ENCODE assay signal across 24 cellular contexts in the genomic region with DNA sequence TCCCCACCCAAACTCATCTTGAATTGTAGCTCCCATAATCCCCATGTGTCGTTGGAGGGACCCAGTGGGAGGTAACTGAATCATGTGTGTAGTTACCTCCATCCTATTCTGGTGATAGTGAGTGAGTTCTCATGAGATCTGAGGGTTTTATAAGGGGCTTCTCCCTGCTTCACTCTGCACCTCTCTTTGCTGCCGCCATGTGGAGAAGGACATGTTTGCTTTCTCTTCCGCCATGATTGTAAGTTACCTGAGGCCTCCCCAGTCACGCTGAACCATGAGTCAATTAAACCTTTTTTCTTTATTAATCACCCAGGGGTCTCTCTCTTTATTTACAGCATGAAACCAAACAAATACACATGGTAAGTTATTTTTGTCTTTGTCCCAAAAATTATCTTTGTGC.
A peak's percentile ranks its signal among the peaks of the same experiment; 100 is the strongest.
DNase-seq lines count a peak whose midpoint lies in the region; ATAC-seq and TF ChIP-seq lines count a peak whose summit lies in the region.
"Had no signal": no experiment of that assay in that cellular context is flagged by ENCODE, and none has a peak within 500 bp of the region (broad histone marks: within the 10 kb centered on the region; RNA-seq: fewer than 3 reads in every experiment).

No MANE protein-coding gene starts in this region.

- H3K4me3 ChIP-seq in GM23338 (no peak overlapping the region), neural progenitor cell (no peak overlapping the region)
- H3K4me3 ChIP-seq: A549, K562, Peyer's patch, SK-N-MC had no signal

- H3K9me3 Mint-ChIP-seq in GM23338: peaks cover 14% of the 10 kb centered on the region
- H3K9me3 Mint-ChIP-seq in WTC11: peaks cover 25% of the 10 kb centered on the region
- H3K9me3 Mint-ChIP-seq in neural progenitor cell: peaks cover 12% of the 10 kb centered on the region
- H3K9me3 Mint-ChIP-seq in naive thymus-derived CD8-positive, alpha-beta T cell: peaks cover 0 to 26% (median 12%) of the 10 kb centered on the region in 9 donors

- no peaks in the 10 kb centered on the region for H3K9me3 ChIP-seq in neural progenitor cell (ENCODE audit: low read depth)
- H3K9me3 ChIP-seq: A549, Caco-2, Peyer's patch had no signal

- POLR2A ChIA-PET in WTC11 (lab: Charles Lee): no interaction called here
- POLR2A ChIA-PET in naive thymus-derived CD8-positive, alpha-beta T cell (lab: Charles Lee): no interaction called here

- H3K79me2 ChIP-seq in GM23338 (replicated peaks; ENCODE audit: insufficient read depth): no peaks in the 10 kb centered on the region
- no peaks in the 10 kb centered on the region for H3K79me2 ChIP-seq in neural progenitor cell (ENCODE audit: low read depth)

- ATAC-seq in GM23338: no peak
- peak; percentile 47; the same call in 1 of the 2 replicates for ATAC-seq in WTC11
- no peak for ATAC-seq in naive thymus-derived CD8-positive, alpha-beta T cell
- no peak for ATAC-seq in GM21528 (IDR thresholded peaks at IDR 0.05; ENCODE audit: low FRiP score, unreplicated experiment)
- ATAC-seq: A549; CD8-positive, alpha-beta T cell; K562 had no signal

- no peaks in the 10 kb centered on the region for H3K4me1 ChIP-seq in GM23338 (ENCODE audit: insufficient read depth)
- no peaks in the 10 kb centered on the region for H3K4me1 ChIP-seq in neural progenitor cell
- H3K4me1 ChIP-seq: A549, Caco-2, Peyer's patch had no signal

- H2AFZ ChIP-seq in GM23338 (no peak overlapping the region; the same call in 1 of the 2 replicates), neural progenitor cell (replicated peaks) (no peak overlapping the region)

- no peak overlapping the region for H3K4me3 Mint-ChIP-seq in GM23338
- no peak overlapping the region for H3K4me3 Mint-ChIP-seq in WTC11
- no peak overlapping the region for H3K4me3 Mint-ChIP-seq in neural progenitor cell
- H3K4me3 Mint-ChIP-seq in naive thymus-derived CD8-positive, alpha-beta T cell: no peak overlapping the region
- H3K4me3 Mint-ChIP-seq: CD8-positive, alpha-beta T cell; T-helper 1 cell treated with Interleukin-12 subunit alpha and Interleukin-12 subunit beta and Interleukin-4 antibody, amounts not matched to agents 30 μg/mL and 1 μg/mL, for 36 hours had no signal

- H3K36me3 ChIP-seq in GM23338 (ENCODE audit: insufficient read depth) (no peaks in the 10 kb centered on the region), neural progenitor cell (no peaks in the 10 kb centered on the region)
- H3K36me3 ChIP-seq: Peyer's patch had no signal

- H3K27ac Mint-ChIP-seq in GM23338 (no peak overlapping the region), WTC11 (no peak overlapping the region), neural progenitor cell (no peak overlapping the region)
- no peak overlapping the region for H3K27ac Mint-ChIP-seq in naive thymus-derived CD8-positive, alpha-beta T cell
- H3K27ac Mint-ChIP-seq: CD8-positive, alpha-beta T cell; T-helper 1 cell treated with Interleukin-12 subunit alpha and Interleukin-12 subunit beta and Interleukin-4 antibody, amounts not matched to agents 30 μg/mL and 1 μg/mL, for 36 hours had no signal

- H4K20me1 ChIP-seq in GM23338 (replicated peaks; ENCODE audit: insufficient read depth): no peaks in the 10 kb centered on the region
- no peaks in the 10 kb centered on the region for H4K20me1 ChIP-seq in neural progenitor cell (ENCODE audit: low read depth)

- DNase-seq in GM23338 (ENCODE audit: low spot score): peak; percentile 22
- DNase-seq in NCI-H69 (lab: John Stamatoyannopoulos, UW): peak; percentile 10
- no peak for DNase-seq in WTC11 (ENCODE audit: low spot score)
- no peak for DNase-seq in neural progenitor cell (ENCODE audit: low spot score)
- no peak for DNase-seq in naive thymus-derived CD8-positive, alpha-beta T cell
- no peak for DNase-seq in HT-29 (ENCODE audit: low spot score)
- DNase-seq: AML-193; C1 segment of cervical spinal cord; Caco-2; CD8-positive, alpha-beta T cell; DMS79 treated with DMSO at 0.1 percent for 48 hours; H7; MV-4-11; NCI-H2029; NCI-H446; NCI-H524 treated with DMSO at 0.1 percent for 48 hours; Peyer's patch; SHP77 treated with DMSO at 0.1 percent for 48 hours; SW 1271 had no signal

- CTCF ChIA-PET in WTC11 (lab: Charles Lee): no interaction called here

- H3F3A ChIP-seq in GM23338 (replicated peaks; ENCODE audit: low read depth): no peaks in the 10 kb centered on the region
- no peaks in the 10 kb centered on the region for H3F3A ChIP-seq in neural progenitor cell (ENCODE audit: low read depth)

- 0 out of 2 replicates have a peak, but pooled peaks cover 11% of the 10 kb centered on the region for H3K9me2 ChIP-seq in GM23338 (ENCODE audit: insufficient read depth)

- H3K9ac ChIP-seq in neural progenitor cell: no peak overlapping the region

- peaks cover 2% of the 10 kb centered on the region for H3K27me3 Mint-ChIP-seq in GM23338 (ENCODE audit: insufficient read depth, low read depth, poor library complexity)
- H3K27me3 Mint-ChIP-seq in WTC11 (ENCODE audit: low read depth): no peaks in the 10 kb centered on the region
- no peaks in the 10 kb centered on the region for H3K27me3 Mint-ChIP-seq in neural progenitor cell (ENCODE audit: insufficient read depth, low read depth)
- no peaks in the 10 kb centered on the region for H3K27me3 Mint-ChIP-seq in naive thymus-derived CD8-positive, alpha-beta T cell

- H3K4me1 Mint-ChIP-seq in GM23338: no peaks in the 10 kb centered on the region
- H3K4me1 Mint-ChIP-seq in WTC11: no peaks in the 10 kb centered on the region
- no peaks in the 10 kb centered on the region for H3K4me1 Mint-ChIP-seq in neural progenitor cell
- no peaks in the 10 kb centered on the region for H3K4me1 Mint-ChIP-seq in naive thymus-derived CD8-positive, alpha-beta T cell

- H3K36me3 Mint-ChIP-seq in GM23338 (ENCODE audit: low read depth) (peaks cover 7% of the 10 kb centered on the region; the same call in 2 of the 3 replicates), WTC11 (peaks cover 8% of the 10 kb centered on the region; the same call in 1 of the 2 replicates), neural progenitor cell (no peaks in the 10 kb centered on the region)
- H3K36me3 Mint-ChIP-seq in naive thymus-derived CD8-positive, alpha-beta T cell: peaks cover 0 to 6% (median 0%) of the 10 kb centered on the region in 3 donors
- H3K36me3 Mint-ChIP-seq: CD8-positive, alpha-beta T cell had no signal

- TF ChIP-seq CTCF in GM23338 (conservative IDR thresholded peaks at IDR 0.05; ENCODE audit: low read depth in 2 of 2) (peak; percentile 33 to 57; a peak in 3 of 4 replicates), WTC11 (IDR thresholded peaks at IDR 0.05) (0 out of 2 replicates have a peak, but pooled peaks have one; percentile 18), neural progenitor cell (IDR thresholded peaks at IDR 0.05) (peak; percentile 18)

- no peak overlapping the region for H3K4me2 ChIP-seq in GM23338
- H3K4me2 ChIP-seq in neural progenitor cell: no peak overlapping the region
- H3K4me2 ChIP-seq: A549 had no signal

- H3K27me3 ChIP-seq in GM23338 (ENCODE audit: insufficient read depth): no peaks in the 10 kb centered on the region
- no peaks in the 10 kb centered on the region for H3K27me3 ChIP-seq in neural progenitor cell
- H3K27me3 ChIP-seq: Peyer's patch had no signal

- no peak overlapping the region for H3K27ac ChIP-seq in GM23338 (ENCODE audit: low read depth)
- no peak overlapping the region for H3K27ac ChIP-seq in neural progenitor cell
- H3K27ac ChIP-seq: A549, Peyer's patch, SK-N-MC had no signal

TF ChIP-seq in WTC11, 78 proteins besides CTCF, POLR2A, EP300 and RAD21 (continues in another document):
- TF ChIP-seq, protein P1, sequence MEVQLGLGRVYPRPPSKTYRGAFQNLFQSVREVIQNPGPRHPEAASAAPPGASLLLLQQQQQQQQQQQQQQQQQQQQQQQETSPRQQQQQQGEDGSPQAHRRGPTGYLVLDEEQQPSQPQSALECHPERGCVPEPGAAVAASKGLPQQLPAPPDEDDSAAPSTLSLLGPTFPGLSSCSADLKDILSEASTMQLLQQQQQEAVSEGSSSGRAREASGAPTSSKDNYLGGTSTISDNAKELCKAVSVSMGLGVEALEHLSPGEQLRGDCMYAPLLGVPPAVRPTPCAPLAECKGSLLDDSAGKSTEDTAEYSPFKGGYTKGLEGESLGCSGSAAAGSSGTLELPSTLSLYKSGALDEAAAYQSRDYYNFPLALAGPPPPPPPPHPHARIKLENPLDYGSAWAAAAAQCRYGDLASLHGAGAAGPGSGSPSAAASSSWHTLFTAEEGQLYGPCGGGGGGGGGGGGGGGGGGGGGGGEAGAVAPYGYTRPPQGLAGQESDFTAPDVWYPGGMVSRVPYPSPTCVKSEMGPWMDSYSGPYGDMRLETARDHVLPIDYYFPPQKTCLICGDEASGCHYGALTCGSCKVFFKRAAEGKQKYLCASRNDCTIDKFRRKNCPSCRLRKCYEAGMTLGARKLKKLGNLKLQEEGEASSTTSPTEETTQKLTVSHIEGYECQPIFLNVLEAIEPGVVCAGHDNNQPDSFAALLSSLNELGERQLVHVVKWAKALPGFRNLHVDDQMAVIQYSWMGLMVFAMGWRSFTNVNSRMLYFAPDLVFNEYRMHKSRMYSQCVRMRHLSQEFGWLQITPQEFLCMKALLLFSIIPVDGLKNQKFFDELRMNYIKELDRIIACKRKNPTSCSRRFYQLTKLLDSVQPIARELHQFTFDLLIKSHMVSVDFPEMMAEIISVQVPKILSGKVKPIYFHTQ (CRISPR knock-in tag; IDR thresholded peaks at IDR 0.05): no peak
- TF ChIP-seq FOXJ3 (CRISPR knock-in tag; IDR thresholded peaks at IDR 0.05; ENCODE audit: borderline replicate concordance): no peak
- no peak for TF ChIP-seq RORB (CRISPR knock-in tag; IDR thresholded peaks at IDR 0.05)
- TF ChIP-seq, protein P2, sequence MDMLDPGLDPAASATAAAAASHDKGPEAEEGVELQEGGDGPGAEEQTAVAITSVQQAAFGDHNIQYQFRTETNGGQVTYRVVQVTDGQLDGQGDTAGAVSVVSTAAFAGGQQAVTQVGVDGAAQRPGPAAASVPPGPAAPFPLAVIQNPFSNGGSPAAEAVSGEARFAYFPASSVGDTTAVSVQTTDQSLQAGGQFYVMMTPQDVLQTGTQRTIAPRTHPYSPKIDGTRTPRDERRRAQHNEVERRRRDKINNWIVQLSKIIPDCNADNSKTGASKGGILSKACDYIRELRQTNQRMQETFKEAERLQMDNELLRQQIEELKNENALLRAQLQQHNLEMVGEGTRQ (CRISPR knock-in tag; IDR thresholded peaks at IDR 0.05): no peak
- no peak for TF ChIP-seq NFE2L1 (CRISPR knock-in tag; IDR thresholded peaks at IDR 0.05)
- TF ChIP-seq TEAD1 (CRISPR knock-in tag; IDR thresholded peaks at IDR 0.05): no peak
- TF ChIP-seq CREM (CRISPR knock-in tag; IDR thresholded peaks at IDR 0.05): no peak

Comparison
In these comparisons a context has a peak if more than half of its experiments do, and no peak if none do; other contexts are left out.
1. DNase-seq: peak in GM23338 (single experiment) and NCI-H69 (single experiment); none in WTC11 (single experiment), neural progenitor cell (single experiment), naive thymus-derived CD8-positive, alpha-beta T cell (0 of 10) and HT-29 (single experiment).
2. Peak in every context shown above with its lines, with median percentiles within 50 percentile points of each other: CTCF ChIP-seq.